8 cellular contexts compared by ENCODE assay signal in genomic region chr18:63505566-63506335, GRCh38. TPM values are rescaled to one million over a fixed set of nuclear protein-coding genes. Genes with fewer than 3 reads are reported as not detected.
DNase-seq lines count a peak whose midpoint lies in the region; ATAC-seq and TF ChIP-seq lines count a peak whose summit lies in the region.

No MANE protein-coding gene starts in this region.

- no peaks in the 10 kb centered on the region for H3K36me3 ChIP-seq in lower lobe of right lung
- H3K36me3 ChIP-seq in effector memory CD4-positive, alpha-beta T cell (ENCODE audit: control insufficient read depth, insufficient read depth, low read length) = no peaks in the 10 kb centered on the region

- H3K27me3 Mint-ChIP-seq in activated T-cell treated with anti-CD3 and anti-CD28 coated beads, Interleukin-2, amount 50 U/mL, for 4 hours (ENCODE audit: low read depth) = peaks cover 25% of the 10 kb centered on the region
- peaks cover 36% of the 10 kb centered on the region for H3K27me3 Mint-ChIP-seq in activated naive CD8-positive, alpha-beta T cell treated with anti-CD3 and anti-CD28 coated beads for 36 hours

- peak; percentile 2 for DNase-seq in activated T-cell treated with anti-CD3 and anti-CD28 coated beads for 4 hours
- DNase-seq in activated T-cell treated with anti-CD3 and anti-CD28 coated beads, Interleukin-2, amount 50 U/mL, for 4 hours = no peak
- peak; percentile 50 for DNase-seq in HT-29 (ENCODE audit: low spot score)
- peak; percentile 6 for DNase-seq in activated naive CD8-positive, alpha-beta T cell treated with anti-CD3 and anti-CD28 coated beads for 36 hours
- DNase-seq in lower lobe of right lung = no peak
- DNase-seq in NCI-H526 treated with DMSO at 0.1 percent for 48 hours (lab: John Stamatoyannopoulos, UW) = no peak
- no peak for DNase-seq in effector memory CD4-positive, alpha-beta T cell

- TF ChIP-seq CTCF in lower lobe of right lung (IDR thresholded peaks at IDR 0.05) = peak; percentile 53

- no peaks in the 10 kb centered on the region for H3K9me3 Mint-ChIP-seq in activated T-cell treated with anti-CD3 and anti-CD28 coated beads, Interleukin-2, amount 50 U/mL, for 4 hours
- no peaks in the 10 kb centered on the region for H3K9me3 Mint-ChIP-seq in activated naive CD8-positive, alpha-beta T cell treated with anti-CD3 and anti-CD28 coated beads for 36 hours

- H3K27ac Mint-ChIP-seq in activated naive CD8-positive, alpha-beta T cell treated with anti-CD3 and anti-CD28 coated beads for 36 hours = no peak overlapping the region

- ATAC-seq in activated T-cell treated with anti-CD3 and anti-CD28 coated beads, Interleukin-2, amount 50 U/mL, for 4 hours = no peak
- peak in 1 of 2 donors; percentile 38 for ATAC-seq in lower lobe of right lung
- no peak for ATAC-seq in GM21717 (IDR thresholded peaks at IDR 0.05; ENCODE audit: unreplicated experiment)

- H3K27me3 ChIP-seq in lower lobe of right lung (ENCODE audit: low read depth) = peaks cover 3% of the 10 kb centered on the region
- H3K27me3 ChIP-seq in effector memory CD4-positive, alpha-beta T cell (replicated peaks; ENCODE audit: control insufficient read depth, insufficient read depth, low read length, poor library complexity, severe bottlenecking) = no peaks in the 10 kb centered on the region

- intact Hi-C loops in lower lobe of right lung (cut with DNase I) = no loop called here

- no peak overlapping the region for H3K27ac ChIP-seq in lower lobe of right lung
- no peak overlapping the region for H3K27ac ChIP-seq in effector memory CD4-positive, alpha-beta T cell (ENCODE audit: insufficient read depth, low read length, poor library complexity, severe bottlenecking)

- no peak overlapping the region for H3K4me3 Mint-ChIP-seq in activated T-cell treated with anti-CD3 and anti-CD28 coated beads, Interleukin-2, amount 50 U/mL, for 4 hours
- H3K4me3 Mint-ChIP-seq in activated naive CD8-positive, alpha-beta T cell treated with anti-CD3 and anti-CD28 coated beads for 36 hours = no peak overlapping the region

- H3K4me3 ChIP-seq in lower lobe of right lung = no peak overlapping the region
- H3K4me3 ChIP-seq in effector memory CD4-positive, alpha-beta T cell (ENCODE audit: insufficient read depth, low read depth, low read length, poor library complexity, severe bottlenecking) = no peak overlapping the region

- no peaks in the 10 kb centered on the region for H3K9me3 ChIP-seq in lower lobe of right lung
- H3K9me3 ChIP-seq in effector memory CD4-positive, alpha-beta T cell (ENCODE audit: control insufficient read depth, low read length) = no peaks in the 10 kb centered on the region

- no peaks in the 10 kb centered on the region for H3K4me1 Mint-ChIP-seq in activated T-cell treated with anti-CD3 and anti-CD28 coated beads, Interleukin-2, amount 50 U/mL, for 4 hours (ENCODE audit: low read depth)
- no peaks in the 10 kb centered on the region for H3K4me1 Mint-ChIP-seq in activated naive CD8-positive, alpha-beta T cell treated with anti-CD3 and anti-CD28 coated beads for 36 hours

- H3K4me1 ChIP-seq in lower lobe of right lung = peaks cover 7% of the 10 kb centered on the region
- H3K4me1 ChIP-seq in effector memory CD4-positive, alpha-beta T cell (ENCODE audit: control insufficient read depth, insufficient read depth, low read length, poor library complexity, severe bottlenecking) = no peaks in the 10 kb centered on the region

- H3K36me3 Mint-ChIP-seq in activated T-cell treated with anti-CD3 and anti-CD28 coated beads, Interleukin-2, amount 50 U/mL, for 4 hours (ENCODE audit: insufficient read depth) = no peaks in the 10 kb centered on the region
- no peaks in the 10 kb centered on the region for H3K36me3 Mint-ChIP-seq in activated naive CD8-positive, alpha-beta T cell treated with anti-CD3 and anti-CD28 coated beads for 36 hours

RNA-seq across cellular contexts. Expression of gene SERPINB5, which starts 29.0 kb away (rescaled TPM):
- total RNA-seq in activated T-cell treated with anti-CD3 and anti-CD28 coated beads, Interleukin-2, amount 50 U/mL, for 4 hours = not detected
- total RNA-seq in HT-29 (2014; rRNA removed; shearing (Covaris generic)) = 12.9 and 13.4 TPM in 2 replicates
- not detected for total RNA-seq in activated naive CD8-positive, alpha-beta T cell treated with anti-CD3 and anti-CD28 coated beads for 36 hours
- total RNA-seq in lower lobe of right lung = not detected

RNA-seq across cellular contexts. Expression of gene SERPINB12, which starts 36.4 kb away (rescaled TPM):
- not detected for total RNA-seq in activated T-cell treated with anti-CD3 and anti-CD28 coated beads, Interleukin-2, amount 50 U/mL, for 4 hours
- total RNA-seq in HT-29 (2014; rRNA removed; shearing (Covaris generic)) = not detected in 2 replicates
- total RNA-seq in activated naive CD8-positive, alpha-beta T cell treated with anti-CD3 and anti-CD28 coated beads for 36 hours = not detected
- not detected for total RNA-seq in lower lobe of right lung

Comparison
In these comparisons a context has a peak if more than half of its experiments do, and no peak if none do; other contexts are left out.
1. DNase-seq: peak in activated T-cell treated with anti-CD3 and anti-CD28 coated beads for 4 hours (single experiment), HT-29 (single experiment) and activated naive CD8-positive, alpha-beta T cell treated with anti-CD3 and anti-CD28 coated beads for 36 hours (single experiment); none in activated T-cell treated with anti-CD3 and anti-CD28 coated beads, Interleukin-2, amount 50 U/mL, for 4 hours (single experiment), lower lobe of right lung (single experiment), NCI-H526 treated with DMSO at 0.1 percent for 48 hours (single experiment) and effector memory CD4-positive, alpha-beta T cell (0 of 3).
2. RNA of gene SERPINB5, which starts 29.0 kb away (total RNA-seq): 12.9 to 13.4 TPM in HT-29; not detected in lower lobe of right lung (single experiment), not detected in activated T-cell treated with anti-CD3 and anti-CD28 coated beads, Interleukin-2, amount 50 U/mL, for 4 hours and not detected in activated naive CD8-positive, alpha-beta T cell treated with anti-CD3 and anti-CD28 coated beads for 36 hours; every median in the first group is over 10 times any median in the second.